ENCODE assay signal across 18 cellular contexts in the genomic region with DNA sequence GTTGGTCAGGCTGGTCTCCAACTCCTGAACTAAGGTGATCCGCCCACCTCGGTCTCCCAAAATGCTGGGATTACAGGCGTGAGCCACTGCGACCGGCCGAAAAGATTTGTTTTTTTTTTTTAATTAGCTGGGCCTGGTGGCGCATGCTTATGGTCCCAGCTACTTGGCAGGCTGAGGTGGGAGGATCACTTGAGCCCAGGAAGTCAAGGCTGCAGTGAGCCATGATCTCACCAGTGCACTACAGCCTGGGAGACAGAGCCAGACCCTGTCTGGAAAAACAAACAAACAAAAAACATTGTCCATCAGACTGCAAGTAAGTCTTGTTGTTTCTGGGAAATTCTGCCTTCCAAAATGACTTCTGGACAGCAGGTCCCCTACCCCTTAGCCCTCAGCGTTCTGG.
"Had no signal": no experiment of that assay in that cellular context is flagged by ENCODE, and none has a peak within 500 bp of the region (broad histone marks: within the 10 kb centered on the region; RNA-seq: fewer than 3 reads in every experiment).

No MANE protein-coding gene starts in this region.

- H3K27ac ChIP-seq: coronary artery, esophagus muscularis mucosa, foreskin keratinocyte, gastroesophageal sphincter, heart left ventricle, hepatocyte, left lung, lower lobe of right lung had no signal

- H3K9me3 ChIP-seq: esophagus muscularis mucosa, gastroesophageal sphincter, heart left ventricle, left lung, lower lobe of right lung had no signal

- H3K79me2 ChIP-seq: hepatocyte had no signal

- H3K27ac Mint-ChIP-seq: immature natural killer cell; memory B cell; naive thymus-derived CD4-positive, alpha-beta T cell had no signal

- H3K4me3 Mint-ChIP-seq: immature natural killer cell; memory B cell; naive thymus-derived CD4-positive, alpha-beta T cell had no signal

- H3K4me3 ChIP-seq: coronary artery, dorsolateral prefrontal cortex, esophagus muscularis mucosa, gastroesophageal sphincter, heart left ventricle, hepatocyte, left lung, lower lobe of right lung had no signal

- DNase-seq: dermis blood vessel endothelial cell; dorsolateral prefrontal cortex; effector CD4-positive, alpha-beta T cell; effector memory CD4-positive, alpha-beta T cell; foreskin keratinocyte; heart left ventricle; immature natural killer cell; left lung; left ventricle myocardium superior; lower lobe of right lung; mesendoderm; midbrain; naive thymus-derived CD4-positive, alpha-beta T cell had no signal

- H3K4me1 Mint-ChIP-seq: immature natural killer cell, memory B cell had no signal

- H3K27me3 Mint-ChIP-seq: memory B cell; naive thymus-derived CD4-positive, alpha-beta T cell had no signal

- H3K27me3 ChIP-seq: dorsolateral prefrontal cortex, esophagus muscularis mucosa, foreskin keratinocyte, gastroesophageal sphincter, heart left ventricle, hepatocyte, left lung had no signal

- H3K4me2 ChIP-seq: hepatocyte had no signal

- H2AFZ ChIP-seq: hepatocyte had no signal

- H3K4me1 ChIP-seq: esophagus muscularis mucosa, gastroesophageal sphincter, heart left ventricle, left lung, lower lobe of right lung had no signal

- H3K9me3 Mint-ChIP-seq: immature natural killer cell, memory B cell had no signal

- ATAC-seq: foreskin keratinocyte; gastroesophageal sphincter; left lung; left ventricle myocardium superior; lower lobe of right lung; naive thymus-derived CD4-positive, alpha-beta T cell had no signal
